In the genomic region with DNA sequence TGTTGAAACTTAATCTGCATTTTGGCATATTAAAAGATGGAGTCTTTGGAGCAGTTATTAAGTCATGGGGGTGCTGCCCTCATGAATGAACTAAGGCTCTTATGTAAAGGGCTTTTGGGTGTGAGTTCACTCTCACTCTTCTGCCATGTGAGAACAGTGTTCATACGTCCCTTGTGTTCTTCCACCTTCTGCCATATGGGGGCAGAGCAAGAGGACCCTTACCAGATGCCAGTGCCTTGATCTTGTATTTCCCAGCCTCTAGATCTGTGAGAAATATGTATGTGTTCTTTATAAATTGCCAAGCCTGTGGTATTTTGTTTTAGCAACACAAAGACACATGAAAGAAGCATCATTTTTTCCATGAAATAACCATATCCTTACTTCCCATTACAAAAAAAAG, we compare ENCODE assay signal across 11 cellular contexts.
DNase-seq lines count a peak whose midpoint lies in the region; TF ChIP-seq lines count a peak whose summit lies in the region.
"Had no signal": no experiment of that assay in that cellular context is flagged by ENCODE, and none has a peak within 500 bp of the region (broad histone marks: within the 10 kb centered on the region; RNA-seq: fewer than 3 reads in every experiment).

No MANE protein-coding gene starts in this region.

- H3K27ac ChIP-seq in colonic mucosa: no peak overlapping the region
- H3K27ac ChIP-seq: BLaER1 treated with 17β-estradiol and CSF1 and Interleukin-3, amounts not matched to agents 10 nM and 100 nM; SK-N-MC had no signal

- intact Hi-C loops in activated naive CD4-positive, alpha-beta T cell treated with anti-CD3 and anti-CD28 coated beads for 36 hours (cut with micrococcal nuclease): loop anchor here (2.0 to 5.0 kb wide), 3 partner anchors 272 to 1483 kb away; no protein-coding TSS in a partner anchor
- intact Hi-C loops in colonic mucosa (cut with DNase I): loop anchor here (10.0 kb wide), 3 partner anchors 274 to 1134 kb away; no protein-coding TSS in a partner anchor
- intact Hi-C loops in cardiac septum (cut with DNase I): loop anchor here (5.0 kb wide), 1 partner anchor 602 kb away; no protein-coding TSS in a partner anchor

- H2AFZ ChIP-seq in Loucy (ENCODE audit: low read length): 0 out of 2 replicates have a peak overlapping the region, but pooled peaks have one; percentile 40

- H3K27me3 Mint-ChIP-seq in activated naive CD4-positive, alpha-beta T cell treated with anti-CD3 and anti-CD28 coated beads for 36 hours (ENCODE audit: low read depth): peaks cover 3% of the 10 kb centered on the region

- no peak overlapping the region for H3K9ac ChIP-seq in Loucy (ENCODE audit: low read depth, low read length, poor library complexity, severe bottlenecking)
- H3K9ac ChIP-seq in colonic mucosa (ENCODE audit: low read depth in 2 of 2, low read length in 2 of 2): no peak overlapping the region
- H3K9ac ChIP-seq: BLaER1 treated with 17β-estradiol and CSF1 and Interleukin-3, amounts not matched to agents 10 nM and 100 nM had no signal

- no peak overlapping the region for H3K27ac Mint-ChIP-seq in activated naive CD4-positive, alpha-beta T cell treated with anti-CD3 and anti-CD28 coated beads for 36 hours

- H3K9me3 ChIP-seq in Loucy (ENCODE audit: insufficient read depth, low read depth, low read length) (no peaks in the 10 kb centered on the region), colonic mucosa (no peaks in the 10 kb centered on the region)
- H3K9me3 ChIP-seq: BLaER1 treated with 17β-estradiol and CSF1 and Interleukin-3, amounts not matched to agents 10 nM and 100 nM had no signal

- H3K36me3 ChIP-seq in Loucy (ENCODE audit: insufficient read depth, low read length) (no peaks in the 10 kb centered on the region), colonic mucosa (no peaks in the 10 kb centered on the region)
- H3K36me3 ChIP-seq: BLaER1 treated with 17β-estradiol and CSF1 and Interleukin-3, amounts not matched to agents 10 nM and 100 nM had no signal

- no peak overlapping the region for H3K4me3 ChIP-seq in Loucy (ENCODE audit: low read length, poor library complexity, severe bottlenecking)
- H3K4me3 ChIP-seq in colonic mucosa: no peak overlapping the region
- H3K4me3 ChIP-seq: BLaER1 treated with 17β-estradiol and CSF1 and Interleukin-3, amounts not matched to agents 10 nM and 100 nM; SK-N-MC had no signal

- H3K4me1 ChIP-seq in Loucy (ENCODE audit: insufficient read depth, low read length, poor library complexity, severe bottlenecking): no peaks in the 10 kb centered on the region
- no peaks in the 10 kb centered on the region for H3K4me1 ChIP-seq in colonic mucosa
- H3K4me1 ChIP-seq: BLaER1 treated with 17β-estradiol and CSF1 and Interleukin-3, amounts not matched to agents 10 nM and 100 nM had no signal

- H3K79me2 ChIP-seq in Loucy (ENCODE audit: insufficient read depth, low read length): no peaks in the 10 kb centered on the region

- H3K4me2 ChIP-seq in Loucy (ENCODE audit: low read depth, low read length, poor library complexity, severe bottlenecking): no peak overlapping the region
- H3K4me2 ChIP-seq: BLaER1 treated with 17β-estradiol and CSF1 and Interleukin-3, amounts not matched to agents 10 nM and 100 nM had no signal

- DNase-seq in activated naive CD4-positive, alpha-beta T cell treated with anti-CD3 and anti-CD28 coated beads for 36 hours: peak; percentile 5
- DNase-seq in activated naive CD4-positive, alpha-beta T cell (lab: John Stamatoyannopoulos, UW): no peak
- peak; percentile 36 for DNase-seq in dermis blood vessel endothelial cell
- no peak for DNase-seq in activated CD8-positive, alpha-beta memory T cell treated with anti-CD3 and anti-CD28 coated beads for 24 hours
- no peak for DNase-seq in colonic mucosa
- DNase-seq in cardiac septum (ENCODE audit: low spot score): no peak
- no peak for DNase-seq in hepatic stellate cell (ENCODE audit: low spot score)
- DNase-seq: stimulated activated naive CD4-positive, alpha-beta T cell had no signal

- peak; percentile 56 for TF ChIP-seq CTCF in Loucy (conservative IDR thresholded peaks at IDR 0.05; ENCODE audit: low read length)
- TF ChIP-seq CTCF in colonic mucosa (IDR thresholded peaks at IDR 0.05): no peak

- H3K27me3 ChIP-seq in Loucy (ENCODE audit: insufficient read depth, low read length, poor library complexity, severe bottlenecking) (no peaks in the 10 kb centered on the region), colonic mucosa (no peaks in the 10 kb centered on the region)
- H3K27me3 ChIP-seq: BLaER1 treated with 17β-estradiol and CSF1 and Interleukin-3, amounts not matched to agents 10 nM and 100 nM had no signal

- CTCF ChIA-PET in activated naive CD4-positive, alpha-beta T cell treated with anti-CD3 and anti-CD28 coated beads for 36 hours (lab: Charles Lee): interaction anchor here (0.6 kb wide), 1 partner anchor 836 kb away, joined by 3 read pairs; no protein-coding TSS in a partner anchor

- no peaks in the 10 kb centered on the region for H4K20me1 ChIP-seq in Loucy (ENCODE audit: insufficient read depth, low read length, poor library complexity, severe bottlenecking)
- H4K20me1 ChIP-seq: BLaER1 treated with 17β-estradiol and CSF1 and Interleukin-3, amounts not matched to agents 10 nM and 100 nM had no signal

- no peaks in the 10 kb centered on the region for H3K9me3 Mint-ChIP-seq in activated naive CD4-positive, alpha-beta T cell treated with anti-CD3 and anti-CD28 coated beads for 36 hours

- H3K9me2 ChIP-seq in Loucy (replicated peaks; ENCODE audit: low read depth, low read length): no peaks in the 10 kb centered on the region

- no peaks in the 10 kb centered on the region for H3K4me1 Mint-ChIP-seq in activated naive CD4-positive, alpha-beta T cell treated with anti-CD3 and anti-CD28 coated beads for 36 hours (ENCODE audit: low read depth)

- H3K36me3 Mint-ChIP-seq in activated naive CD4-positive, alpha-beta T cell treated with anti-CD3 and anti-CD28 coated beads for 36 hours (ENCODE audit: low read depth): no peaks in the 10 kb centered on the region

- no peaks in the 10 kb centered on the region for H3F3A ChIP-seq in Loucy (ENCODE audit: low read depth)

- H3K4me3 Mint-ChIP-seq in activated naive CD4-positive, alpha-beta T cell treated with anti-CD3 and anti-CD28 coated beads for 36 hours: no peak overlapping the region

Comparison
In these comparisons a context has a peak if more than half of its experiments do, and no peak if none do; other contexts are left out.
1. DNase-seq: peak in activated naive CD4-positive, alpha-beta T cell treated with anti-CD3 and anti-CD28 coated beads for 36 hours (single experiment) and dermis blood vessel endothelial cell (single experiment); none in activated naive CD4-positive, alpha-beta T cell (0 of 4), activated CD8-positive, alpha-beta memory T cell treated with anti-CD3 and anti-CD28 coated beads for 24 hours (single experiment), colonic mucosa (single experiment), cardiac septum (single experiment) and hepatic stellate cell (single experiment).